In the genomic region with DNA sequence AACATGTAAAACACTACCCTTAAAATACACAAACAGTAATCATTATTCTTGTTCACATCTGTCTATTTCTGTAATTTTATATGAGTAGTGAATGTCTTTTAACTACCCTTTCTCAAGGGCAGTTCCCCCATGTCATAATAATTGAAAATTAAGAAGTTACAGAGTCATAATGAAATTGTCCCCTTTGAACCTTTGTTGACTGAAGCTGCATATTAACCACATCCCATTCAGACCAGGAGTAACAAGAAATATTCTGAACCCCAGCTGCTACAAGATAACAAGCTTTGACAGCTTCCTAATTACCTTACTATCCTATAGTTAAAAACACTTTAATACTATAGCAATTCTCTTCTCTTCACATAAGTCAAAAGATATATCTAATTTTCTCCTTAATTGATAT, we compare ENCODE assay signal across 20 cellular contexts.
DNase-seq lines count a peak whose midpoint lies in the region; ATAC-seq and TF ChIP-seq lines count a peak whose summit lies in the region.
"Had no signal": no experiment of that assay in that cellular context is flagged by ENCODE, and none has a peak within 500 bp of the region (broad histone marks: within the 10 kb centered on the region; RNA-seq: fewer than 3 reads in every experiment).

No MANE protein-coding gene starts in this region.

- ATAC-seq in PC-3: no peak

- peak; percentile 4 for DNase-seq in NCI-H82 (lab: John Stamatoyannopoulos, UW)
- no peak for DNase-seq in NCI-H82 treated with DMSO at 0.1 percent for 48 hours (lab: John Stamatoyannopoulos, UW; ENCODE audit: unreplicated experiment)
- peak; percentile 14 for DNase-seq in NCI-H69 (lab: John Stamatoyannopoulos, UW)
- DNase-seq in NCI-H2107 treated with DMSO at 0.1 percent for 48 hours (lab: John Stamatoyannopoulos, UW; ENCODE audit: unreplicated experiment): no peak
- no peak for DNase-seq in PC-3
- DNase-seq: 8988T; ACHN; BE2C; C1 segment of cervical spinal cord; CD4-positive, alpha-beta memory T cell; CD8-positive, alpha-beta memory T cell; COR-L47; DMS 273 treated with DMSO at 0.1 percent for 48 hours; DMS153; DMS53; DMS79; DND-41; EL; GDM1 had no signal

- no peaks in the 10 kb centered on the region for H3F3A ChIP-seq in PC-3 (ENCODE audit: low read length, unreplicated experiment)

- H3K9me2 ChIP-seq in PC-3 (replicated peaks; ENCODE audit: low read length): no peaks in the 10 kb centered on the region

- intact Hi-C loops in PC-3 (cut with micrococcal nuclease): no loop called here

- no peaks in the 10 kb centered on the region for H3K4me1 ChIP-seq in PC-3 (ENCODE audit: insufficient read depth, low read length)
- H3K4me1 ChIP-seq: BE2C, BLaER1 had no signal

- TF ChIP-seq CTCF in PC-3 (conservative IDR thresholded peaks at IDR 0.05; ENCODE audit: low read depth, low read length): no peak

- no peak overlapping the region for H2AFZ ChIP-seq in PC-3 (ENCODE audit: low read length)

- no peaks in the 10 kb centered on the region for H3K79me2 ChIP-seq in PC-3 (ENCODE audit: low read length)

- no peak overlapping the region for H3K4me3 ChIP-seq in PC-3 (ENCODE audit: low read length)
- H3K4me3 ChIP-seq: BLaER1 had no signal

- no peaks in the 10 kb centered on the region for H4K20me1 ChIP-seq in PC-3 (ENCODE audit: low read length)
- H4K20me1 ChIP-seq: BLaER1 had no signal

- BruUV-seq in PC-3 (replicated peaks; lab: Mats Ljungman, UMichigan): no TSS peak

- H3K36me3 ChIP-seq in PC-3 (ENCODE audit: low read depth, low read length): no peaks in the 10 kb centered on the region
- H3K36me3 ChIP-seq: BE2C, BLaER1 had no signal

- no peaks in the 10 kb centered on the region for H3K9me3 ChIP-seq in PC-3 (ENCODE audit: low read length)
- H3K9me3 ChIP-seq: BE2C, BLaER1 had no signal

- no peak overlapping the region for H3K27ac ChIP-seq in PC-3 (ENCODE audit: low read length)
- H3K27ac ChIP-seq: BLaER1 had no signal

- no peak overlapping the region for H3K9ac ChIP-seq in PC-3 (ENCODE audit: low read length)
- H3K9ac ChIP-seq: BLaER1 had no signal

- POLR2A ChIA-PET in PC-3 (lab: Charles Lee; ENCODE audit: unreplicated experiment): no interaction called here

- CTCF ChIA-PET in PC-3 (lab: Charles Lee): no interaction called here

- H3K4me2 ChIP-seq in PC-3 (ENCODE audit: low read length): no peak overlapping the region
- H3K4me2 ChIP-seq: BLaER1 had no signal

- no peaks in the 10 kb centered on the region for H3K27me3 ChIP-seq in PC-3 (ENCODE audit: low read length)
- H3K27me3 ChIP-seq: BE2C, BLaER1 had no signal

Comparison
In these comparisons a context has a peak if more than half of its experiments do, and no peak if none do; other contexts are left out.
1. DNase-seq: peak in NCI-H82 (single experiment) and NCI-H69 (single experiment); none in NCI-H82 treated with DMSO at 0.1 percent for 48 hours (single experiment), NCI-H2107 treated with DMSO at 0.1 percent for 48 hours (single experiment) and PC-3 (single experiment).